Comparison of ENCODE assay signal across 11 cellular contexts in the genomic region with DNA sequence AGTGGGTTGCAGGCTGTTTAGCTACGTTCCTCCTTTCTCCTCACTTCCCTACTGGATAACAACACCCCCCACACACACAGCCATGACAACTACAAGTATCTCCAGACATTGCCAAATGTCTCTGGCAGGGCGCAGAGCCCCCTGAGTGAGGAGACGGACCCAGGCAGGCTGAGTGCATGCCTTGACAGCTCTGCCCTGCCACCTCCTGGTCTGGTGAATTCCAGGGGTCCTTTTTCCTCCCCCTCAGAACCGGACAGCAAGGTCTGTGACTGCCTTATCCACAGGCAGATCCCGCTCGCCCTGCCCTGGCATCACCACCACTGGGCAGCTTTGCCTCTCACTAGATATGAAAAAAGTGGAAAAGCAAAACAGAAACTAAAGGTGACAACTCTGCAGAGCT.
"Had no signal": no experiment of that assay in that cellular context is flagged by ENCODE, and none has a peak within 500 bp of the region (broad histone marks: within the 10 kb centered on the region; RNA-seq: fewer than 3 reads in every experiment).

No MANE protein-coding gene starts in this region.

- H3K27ac ChIP-seq: dorsolateral prefrontal cortex, foreskin keratinocyte, left lung, upper lobe of right lung had no signal

- H3K9me3 ChIP-seq: left lung, upper lobe of right lung had no signal

- H3K36me3 ChIP-seq: left lung, upper lobe of right lung had no signal

- DNase-seq: activated CD4-positive, alpha-beta T cell treated with anti-CD3 and anti-CD28 coated beads, Interleukin-2, amount 10 ng/mL, durations not matched to agents 7 days and 5 days; activated naive CD4-positive, alpha-beta T cell; activated naive CD8-positive, alpha-beta T cell treated with anti-CD3 and anti-CD28 coated beads for 36 hours; amniotic stem cell; dorsolateral prefrontal cortex; foreskin keratinocyte; stimulated activated naive B cell treated with anti-CD40 and anti-IgM and Interleukin-4, amounts not matched to agents 10 μg/mL and 1 μg/mL and 100 μg/mL, for 72 hours; T1000; upper lobe of right lung had no signal

- H3K4me3 ChIP-seq: left lung, upper lobe of right lung had no signal

- H3K9me3 Mint-ChIP-seq: activated naive CD8-positive, alpha-beta T cell treated with anti-CD3 and anti-CD28 coated beads for 36 hours had no signal

- H3K4me1 ChIP-seq: foreskin keratinocyte, left lung, upper lobe of right lung had no signal

- H3K4me3 Mint-ChIP-seq: activated CD4-positive, alpha-beta T cell treated with anti-CD3 and anti-CD28 coated beads, Interleukin-2, amount 10 ng/mL, durations not matched to agents 7 days and 5 days; activated naive CD8-positive, alpha-beta T cell treated with anti-CD3 and anti-CD28 coated beads for 36 hours; stimulated activated naive B cell treated with anti-CD40 and anti-IgM and Interleukin-4, amounts not matched to agents 10 μg/mL and 1 μg/mL and 100 μg/mL, for 72 hours had no signal

- H3K27me3 Mint-ChIP-seq: activated CD4-positive, alpha-beta T cell treated with anti-CD3 and anti-CD28 coated beads, Interleukin-2, amount 10 ng/mL, durations not matched to agents 7 days and 5 days; activated naive CD8-positive, alpha-beta T cell treated with anti-CD3 and anti-CD28 coated beads for 36 hours; stimulated activated naive B cell treated with anti-CD40 and anti-IgM and Interleukin-4, amounts not matched to agents 10 μg/mL and 1 μg/mL and 100 μg/mL, for 72 hours had no signal

- H3K27ac Mint-ChIP-seq: activated CD4-positive, alpha-beta T cell treated with anti-CD3 and anti-CD28 coated beads, Interleukin-2, amount 10 ng/mL, durations not matched to agents 7 days and 5 days; activated naive CD8-positive, alpha-beta T cell treated with anti-CD3 and anti-CD28 coated beads for 36 hours; progenitor cell of endocrine pancreas; stimulated activated naive B cell treated with anti-CD40 and anti-IgM and Interleukin-4, amounts not matched to agents 10 μg/mL and 1 μg/mL and 100 μg/mL, for 72 hours had no signal

- H3K36me3 Mint-ChIP-seq: activated naive CD8-positive, alpha-beta T cell treated with anti-CD3 and anti-CD28 coated beads for 36 hours; stimulated activated naive B cell treated with anti-CD40 and anti-IgM and Interleukin-4, amounts not matched to agents 10 μg/mL and 1 μg/mL and 100 μg/mL, for 72 hours had no signal

- H3K27me3 ChIP-seq: foreskin keratinocyte, left lung, upper lobe of right lung had no signal

- H3K4me1 Mint-ChIP-seq: activated naive CD8-positive, alpha-beta T cell treated with anti-CD3 and anti-CD28 coated beads for 36 hours; stimulated activated naive B cell treated with anti-CD40 and anti-IgM and Interleukin-4, amounts not matched to agents 10 μg/mL and 1 μg/mL and 100 μg/mL, for 72 hours had no signal

- ATAC-seq: foreskin keratinocyte; left lung; stimulated activated naive B cell treated with anti-CD40 and anti-IgM and Interleukin-4, amounts not matched to agents 10 μg/mL and 1 μg/mL and 100 μg/mL, for 72 hours; upper lobe of right lung had no signal
